8 cellular contexts compared by ENCODE assay signal in the genomic region with DNA sequence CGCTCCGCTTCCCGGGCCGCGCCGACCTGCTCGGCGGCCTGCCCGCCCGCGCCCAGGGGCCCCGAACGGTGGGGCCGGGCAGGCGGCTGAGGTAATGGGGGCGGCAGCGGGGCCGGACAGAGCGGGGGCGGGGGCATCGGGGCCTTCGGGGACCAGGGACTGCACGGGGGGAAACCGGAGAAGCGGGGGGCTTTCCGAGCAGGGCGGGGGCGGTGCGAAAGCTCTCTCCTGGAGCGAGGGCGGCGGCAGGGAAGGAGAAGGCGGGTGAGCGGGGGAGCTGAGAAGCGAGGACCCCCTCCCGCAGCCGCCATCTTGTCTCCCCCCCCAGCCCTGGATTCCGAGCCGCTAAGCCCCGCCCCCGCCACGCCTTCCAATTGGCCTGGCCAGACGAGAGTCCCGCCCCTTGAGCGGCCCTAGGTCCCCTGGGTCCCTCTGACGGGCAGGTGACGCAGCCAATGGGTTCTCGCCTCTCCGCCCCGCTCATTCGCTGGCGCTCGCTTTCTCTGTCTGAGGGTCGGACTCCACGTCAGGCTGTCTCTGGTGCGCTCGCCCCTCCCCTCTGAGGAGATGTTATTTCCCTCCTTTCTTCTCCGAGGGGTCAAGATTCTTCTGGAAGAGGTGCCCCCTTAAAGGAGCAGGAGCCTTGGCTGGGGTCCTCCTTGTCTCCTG. TPM values are rescaled to one million over a fixed set of nuclear protein-coding genes. Genes with fewer than 3 reads are reported as not detected.
DNase-seq lines count a peak whose midpoint lies in the region; ATAC-seq and TF ChIP-seq lines count a peak whose summit lies in the region.

No MANE protein-coding gene starts in this region.

- ATAC-seq in GM21528 (IDR thresholded peaks at IDR 0.05; ENCODE audit: low FRiP score, unreplicated experiment) = peak; percentile 95

- H3K4me3 ChIP-seq in OCI-LY3 (ENCODE audit: low read length) (peak overlapping the region; percentile 86), epithelial cell of esophagus (ENCODE audit: low read length) (peak overlapping the region; percentile 86), mononuclear cell (ENCODE audit: low read length) (peak overlapping the region; percentile 45)

- no peaks in the 10 kb centered on the region for H3K27me3 ChIP-seq in OCI-LY3 (ENCODE audit: low read depth, low read length)
- no peaks in the 10 kb centered on the region for H3K27me3 ChIP-seq in mononuclear cell (ENCODE audit: insufficient read depth, low read length)

- H3K9me3 ChIP-seq in OCI-LY3 (ENCODE audit: insufficient read depth, low read length) (no peaks in the 10 kb centered on the region), mononuclear cell (ENCODE audit: low read depth, low read length) (no peaks in the 10 kb centered on the region)

- DNase-seq in DMS 273 treated with DMSO at 0.1 percent for 48 hours (lab: John Stamatoyannopoulos, UW) (peak; percentile 75), HuH-7.5 (ENCODE audit: low spot score) (peak; percentile 94), activated T-cell treated with anti-CD3 and anti-CD28 coated beads for 24 hours (ENCODE audit: low read depth) (peak; percentile 100), epithelial cell of esophagus (ENCODE audit: low read depth) (peak; percentile 98)
- DNase-seq in stimulated activated CD8-positive, alpha-beta memory T cell treated with anti-CD3 and anti-CD28 coated beads, Interleukin-2, amount 100 ng/mL, for 48 hours (ENCODE audit: low read depth in 2 of 2) = peak; percentile 100

- peak overlapping the region; percentile 67 for H3K27ac ChIP-seq in OCI-LY3 (ENCODE audit: low read length)

- peaks cover 14% of the 10 kb centered on the region for H3K79me2 ChIP-seq in OCI-LY3 (ENCODE audit: low read length)

- H3K36me3 ChIP-seq in OCI-LY3 (replicated peaks; ENCODE audit: low read depth, low read length) = peaks cover 18% of the 10 kb centered on the region

- H2AFZ ChIP-seq in OCI-LY3 (ENCODE audit: low read depth, low read length) = peak overlapping the region; percentile 49; the same call in 1 of the 2 replicates

- peaks cover 12% of the 10 kb centered on the region for H3K4me1 ChIP-seq in OCI-LY3 (ENCODE audit: low read length)
- peaks cover 27% of the 10 kb centered on the region for H3K4me1 ChIP-seq in mononuclear cell (ENCODE audit: insufficient read depth, low read length)

- H4K20me1 ChIP-seq in OCI-LY3 (ENCODE audit: insufficient read depth, low read length) = no peaks in the 10 kb centered on the region

- TF ChIP-seq CTCF in OCI-LY3 (IDR thresholded peaks at IDR 0.05; ENCODE audit: low read depth, low read length) = no peak
- no peak for TF ChIP-seq CTCF in epithelial cell of esophagus (IDR thresholded peaks at IDR 0.05; ENCODE audit: insufficient read depth, low read depth, low read length, missing control alignments)

- H3K4me2 ChIP-seq in OCI-LY3 (ENCODE audit: low read length) = peak overlapping the region; percentile 78

- H3K9ac ChIP-seq in OCI-LY3 (ENCODE audit: low read length) = peak overlapping the region; percentile 80

RNA-seq across cellular contexts. Expression of a gene that starts 0.5 kb away (rescaled TPM):
- 24.0 TPM for total RNA-seq in mononuclear cell

Comparison
In these comparisons a context has a peak if more than half of its experiments do, and no peak if none do; other contexts are left out.
1. Peak in every context shown above with its lines: DNase-seq, ATAC-seq, H3K4me3 ChIP-seq and H3K27ac ChIP-seq.